Comparison of ENCODE assay signal across 12 cellular contexts in genomic region chr19:33767898-33768413, GRCh38. TPM values are rescaled to one million over a fixed set of nuclear protein-coding genes. Genes with fewer than 3 reads are reported as not detected.
DNase-seq lines count a peak whose midpoint lies in the region; ATAC-seq and TF ChIP-seq lines count a peak whose summit lies in the region.
"Had no signal": no experiment of that assay in that cellular context is flagged by ENCODE, and none has a peak within 500 bp of the region (broad histone marks: within the 10 kb centered on the region; RNA-seq: fewer than 3 reads in every experiment).

No MANE protein-coding gene starts in this region.

- no peak overlapping the region for H3K4me3 Mint-ChIP-seq in activated T-cell treated with anti-CD3 and anti-CD28 coated beads, Interleukin-2, amount 50 U/mL, for 24 hours
- H3K4me3 Mint-ChIP-seq in activated T-cell treated with anti-CD3 and anti-CD28 coated beads, Interleukin-2, amount 50 U/mL, for 4 hours = no peak overlapping the region
- H3K4me3 Mint-ChIP-seq in osteocyte (ENCODE audit: unreplicated experiment) = no peak overlapping the region
- H3K4me3 Mint-ChIP-seq: CD8-positive, alpha-beta T cell; naive thymus-derived CD4-positive, alpha-beta T cell had no signal

- no peaks in the 10 kb centered on the region for H3K4me1 ChIP-seq in breast epithelium

- DNase-seq in activated T-cell treated with anti-CD3 and anti-CD28 coated beads, Interleukin-2, amount 50 U/mL, for 24 hours = peak; percentile 36
- DNase-seq in activated T-cell treated with anti-CD3 and anti-CD28 coated beads, Interleukin-2, amount 50 U/mL, for 4 hours = no peak
- DNase-seq in NAMALWA (ENCODE audit: low spot score) = peak; percentile 41
- DNase-seq in cardiac fibroblast (ENCODE audit: low read depth in 2 of 2) = peak; percentile 24 to 26
- DNase-seq in osteocyte (ENCODE audit: extremely low spot score, unreplicated experiment) = no peak
- DNase-seq in breast epithelium (ENCODE audit: low spot score in 2 of 2) = no peak
- DNase-seq: activated CD4-positive, CD25-positive, alpha-beta regulatory T cell; NCI-H1092 had no signal

- H3K9me3 Mint-ChIP-seq in activated T-cell treated with anti-CD3 and anti-CD28 coated beads, Interleukin-2, amount 50 U/mL, for 24 hours = no peaks in the 10 kb centered on the region
- H3K9me3 Mint-ChIP-seq in activated T-cell treated with anti-CD3 and anti-CD28 coated beads, Interleukin-2, amount 50 U/mL, for 4 hours = no peaks in the 10 kb centered on the region
- H3K9me3 Mint-ChIP-seq in osteocyte (ENCODE audit: unreplicated experiment) = no peaks in the 10 kb centered on the region
- H3K9me3 Mint-ChIP-seq: CD8-positive, alpha-beta T cell; naive thymus-derived CD4-positive, alpha-beta T cell had no signal

- H3K27me3 ChIP-seq in breast epithelium = peaks cover 0 to 49% of the 10 kb centered on the region in 2 donors

- peak; percentile 21 for TF ChIP-seq CTCF in cardiac fibroblast (IDR thresholded peaks at IDR 0.05; ENCODE audit: low read depth, low read length)
- TF ChIP-seq CTCF in osteocyte (IDR thresholded peaks at IDR 0.05) = peak; percentile 36
- no peak for TF ChIP-seq CTCF in breast epithelium (IDR thresholded peaks at IDR 0.05)

- no peaks in the 10 kb centered on the region for H3K36me3 Mint-ChIP-seq in activated T-cell treated with anti-CD3 and anti-CD28 coated beads, Interleukin-2, amount 50 U/mL, for 24 hours (ENCODE audit: low read depth)
- H3K36me3 Mint-ChIP-seq in activated T-cell treated with anti-CD3 and anti-CD28 coated beads, Interleukin-2, amount 50 U/mL, for 4 hours (ENCODE audit: insufficient read depth) = no peaks in the 10 kb centered on the region
- no peaks in the 10 kb centered on the region for H3K36me3 Mint-ChIP-seq in osteocyte (ENCODE audit: unreplicated experiment)
- H3K36me3 Mint-ChIP-seq: CD8-positive, alpha-beta T cell; naive thymus-derived CD4-positive, alpha-beta T cell had no signal

- H3K27ac ChIP-seq in breast epithelium = no peak overlapping the region

- no peaks in the 10 kb centered on the region for H3K36me3 ChIP-seq in breast epithelium

- TF ChIP-seq POLR2A in breast epithelium (IDR thresholded peaks at IDR 0.05) = no peak

- no peak for ATAC-seq in activated T-cell treated with anti-CD3 and anti-CD28 coated beads, Interleukin-2, amount 50 U/mL, for 4 hours
- no peak for ATAC-seq in GM21360 (IDR thresholded peaks at IDR 0.05; ENCODE audit: unreplicated experiment)
- no peak for ATAC-seq in HG02938 (IDR thresholded peaks at IDR 0.05; ENCODE audit: unreplicated experiment)
- ATAC-seq: CD8-positive, alpha-beta T cell; naive thymus-derived CD4-positive, alpha-beta T cell had no signal

- intact Hi-C loops in breast epithelium (cut with DNase I; ENCODE audit: low total_unique reads) = no loop called here

- no peak overlapping the region for H3K27ac Mint-ChIP-seq in activated T-cell treated with anti-CD3 and anti-CD28 coated beads, Interleukin-2, amount 50 U/mL, for 24 hours
- no peak overlapping the region for H3K27ac Mint-ChIP-seq in osteocyte (ENCODE audit: unreplicated experiment)
- H3K27ac Mint-ChIP-seq: CD8-positive, alpha-beta T cell; naive thymus-derived CD4-positive, alpha-beta T cell had no signal

- peaks cover 32% of the 10 kb centered on the region for H3K27me3 Mint-ChIP-seq in activated T-cell treated with anti-CD3 and anti-CD28 coated beads, Interleukin-2, amount 50 U/mL, for 24 hours
- H3K27me3 Mint-ChIP-seq in activated T-cell treated with anti-CD3 and anti-CD28 coated beads, Interleukin-2, amount 50 U/mL, for 4 hours (ENCODE audit: low read depth) = peaks cover 19% of the 10 kb centered on the region
- H3K27me3 Mint-ChIP-seq in osteocyte (ENCODE audit: unreplicated experiment) = peaks cover 8% of the 10 kb centered on the region

- H3K4me3 ChIP-seq in cardiac fibroblast (replicated peaks in 1 of 2; ENCODE audit: low read depth in 2 of 2, low read length in 2 of 2) (no peak overlapping the region), breast epithelium (no peak overlapping the region)

- no peaks in the 10 kb centered on the region for H3K9me3 ChIP-seq in breast epithelium

- no peaks in the 10 kb centered on the region for H3K4me1 Mint-ChIP-seq in activated T-cell treated with anti-CD3 and anti-CD28 coated beads, Interleukin-2, amount 50 U/mL, for 24 hours (ENCODE audit: low read depth)
- H3K4me1 Mint-ChIP-seq in activated T-cell treated with anti-CD3 and anti-CD28 coated beads, Interleukin-2, amount 50 U/mL, for 4 hours (ENCODE audit: low read depth) = no peaks in the 10 kb centered on the region
- H3K4me1 Mint-ChIP-seq in osteocyte (ENCODE audit: unreplicated experiment) = no peaks in the 10 kb centered on the region
- H3K4me1 Mint-ChIP-seq: naive thymus-derived CD4-positive, alpha-beta T cell had no signal

RNA-seq across cellular contexts. Expression of gene KCTD15, which starts 28.7 kb away (rescaled TPM):
- total RNA-seq in activated T-cell treated with anti-CD3 and anti-CD28 coated beads, Interleukin-2, amount 50 U/mL, for 4 hours = 10 to 100 TPM in 2 of 3 donors, 1 to 10 TPM in 1; 8.0 to 19.8 (median 11.8) TPM
- total RNA-seq in osteocyte (83.2 and 86.8 TPM in 2 replicates), breast epithelium (10 to 100 TPM; 14.6 to 52.4 (median 36.1) TPM)

Comparison
In these comparisons a context has a peak if more than half of its experiments do, and no peak if none do; other contexts are left out.
1. DNase-seq: peak in activated T-cell treated with anti-CD3 and anti-CD28 coated beads, Interleukin-2, amount 50 U/mL, for 24 hours (single experiment), NAMALWA (single experiment) and cardiac fibroblast (2 of 2); none in activated T-cell treated with anti-CD3 and anti-CD28 coated beads, Interleukin-2, amount 50 U/mL, for 4 hours (single experiment), osteocyte (single experiment) and breast epithelium (0 of 2).
2. CTCF ChIP-seq: peak in cardiac fibroblast (single experiment) and osteocyte (single experiment); none in breast epithelium (0 of 3).